Comparison of ENCODE assay signal across 8 cellular contexts in genomic region chr1:28518000-28518744, GRCh38. TPM values are rescaled to one million over a fixed set of nuclear protein-coding genes. Genes with fewer than 3 reads are reported as not detected.
DNase-seq lines count a peak whose midpoint lies in the region; ATAC-seq and TF ChIP-seq lines count a peak whose summit lies in the region.

No MANE protein-coding gene starts in this region.

- ATAC-seq in HG02763 (IDR thresholded peaks at IDR 0.05; ENCODE audit: unreplicated experiment) (peak; percentile 72), T-helper 17 cell (peak; percentile 87), HG03469 (IDR thresholded peaks at IDR 0.05; ENCODE audit: unreplicated experiment) (no peak)

- in situ Hi-C loops in GM13976 (cut with MboI; ENCODE audit: low sequenced_read_pairs, unreplicated experiment): loop anchor here (5.0 to 10.0 kb wide), 2 partner anchors 84 to 113 kb away; no protein-coding TSS in a partner anchor

- peak overlapping the region; percentile 90 for H3K4me3 Mint-ChIP-seq in T-helper 17 cell

- no peaks in the 10 kb centered on the region for H3K9me3 ChIP-seq in T-helper 17 cell (ENCODE audit: control insufficient read depth, low read length, poor library complexity, severe bottlenecking)

- H3K4me1 Mint-ChIP-seq in T-helper 17 cell: peaks cover 33% of the 10 kb centered on the region

- peak; percentile 96 for TF ChIP-seq CTCF in GM13976 (IDR thresholded peaks at IDR 0.05; ENCODE audit: borderline replicate concordance, control extremely low read depth, extremely low read depth, insufficient read depth, missing control alignments)

- H3K27ac Mint-ChIP-seq in T-helper 17 cell: peak overlapping the region; percentile 92

- no peaks in the 10 kb centered on the region for H3K27me3 Mint-ChIP-seq in T-helper 17 cell

- DNase-seq in GM13976 (ENCODE audit: low spot score) (peak; percentile 90), NCI-H1436 treated with DMSO at 0.1 percent for 48 hours (lab: John Stamatoyannopoulos, UW) (peak; percentile 37), T-helper 17 cell (peak; percentile 77 to 88 (median 83)), anterior cingulate cortex (lab: John Stamatoyannopoulos, UW) (peak; percentile 4 to 95 (median 78)), hepatic stellate cell (ENCODE audit: low spot score) (peak; percentile 96), retina (peak; percentile 97)

- H3K36me3 Mint-ChIP-seq in T-helper 17 cell (ENCODE audit: low read depth): peaks cover 3% of the 10 kb centered on the region

RNA-seq across cellular contexts. Expression of gene RCC1, which starts 12.3 kb away (rescaled TPM):
- 10 to 100 TPM; 10.7 to 15.1 TPM for total RNA-seq in T-helper 17 cell

RNA-seq across cellular contexts. Expression of gene TRNAU1AP, which starts 34.7 kb away (rescaled TPM):
- total RNA-seq in T-helper 17 cell: 10 to 100 TPM; 24.5 to 27.9 TPM

Comparison
In these comparisons a context has a peak if more than half of its experiments do, and no peak if none do; other contexts are left out.
1. DNase-seq: peak in every context shown above with its lines; median percentile 97 in retina; 96 in hepatic stellate cell; 90 in GM13976; 83 in T-helper 17 cell; 78 in anterior cingulate cortex; 37 in NCI-H1436 treated with DMSO at 0.1 percent for 48 hours.